2 cellular contexts compared by ENCODE assay signal in the genomic region with DNA sequence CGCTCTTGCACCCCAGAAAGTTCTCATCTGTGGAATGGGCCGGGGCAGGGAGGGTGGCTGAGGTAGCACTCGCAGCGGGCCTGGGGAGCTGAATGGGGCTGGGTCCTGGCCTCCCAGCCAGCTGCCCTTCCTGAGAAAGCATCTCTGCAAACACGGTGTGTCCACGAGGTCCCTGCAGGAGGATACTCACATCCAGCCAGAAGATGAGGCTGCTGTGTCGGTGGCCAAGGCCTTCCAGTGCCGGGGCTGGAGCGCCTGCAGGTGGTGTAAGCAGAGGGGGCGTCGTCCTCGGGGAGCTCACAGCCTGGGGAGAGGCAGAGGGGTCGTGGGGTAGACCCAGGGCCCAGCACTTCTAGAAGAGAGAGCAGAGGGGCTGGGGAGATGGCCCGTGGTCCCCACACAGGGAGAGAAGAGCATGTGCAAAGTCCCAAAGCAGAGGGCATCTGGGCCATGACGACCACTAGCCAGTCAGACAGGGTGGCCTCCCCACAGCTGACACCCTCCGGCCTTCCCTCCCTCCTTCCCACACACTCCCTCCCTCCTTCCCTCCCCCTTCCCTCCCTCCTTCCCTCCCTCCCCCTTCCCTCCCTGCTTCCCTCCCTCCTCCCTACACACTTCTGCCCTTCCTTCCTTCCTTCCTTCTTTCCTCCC.
TF ChIP-seq lines count a peak whose summit lies in the region.

No MANE protein-coding gene starts in this region.

TF ChIP-seq in IMR-90, 13 proteins besides CTCF, POLR2A, EP300 and RAD21:
- TF ChIP-seq CHD1 (IDR thresholded peaks at IDR 0.05; ENCODE audit: low read depth, low read length): no peak
- no peak for TF ChIP-seq NFE2L2 (IDR thresholded peaks at IDR 0.05; ENCODE audit: low read depth, low read length)
- no peak for TF ChIP-seq SMC3 (IDR thresholded peaks at IDR 0.05; ENCODE audit: low read depth, low read length)
- TF ChIP-seq MAFK (IDR thresholded peaks at IDR 0.05; ENCODE audit: low read depth, low read length): no peak
- no peak for TF ChIP-seq BHLHE40 (IDR thresholded peaks at IDR 0.05; ENCODE audit: low read depth, low read length)
- no peak for TF ChIP-seq MXI1 (IDR thresholded peaks at IDR 0.05; ENCODE audit: borderline replicate concordance, low read depth, low read length)
- no peak for TF ChIP-seq FOS (IDR thresholded peaks at IDR 0.05; ENCODE audit: low read depth, low read length)
- TF ChIP-seq RFX5 (IDR thresholded peaks at IDR 0.05; ENCODE audit: low read depth, low read length): no peak
- no peak for TF ChIP-seq RCOR1 (IDR thresholded peaks at IDR 0.05; ENCODE audit: insufficient replicate concordance, low read length)
- no peak for TF ChIP-seq CEBPB (IDR thresholded peaks at IDR 0.05; ENCODE audit: low read depth, low read length)
- TF ChIP-seq USF2 (IDR thresholded peaks at IDR 0.05; ENCODE audit: low read depth, low read length): no peak
- TF ChIP-seq MAZ (IDR thresholded peaks at IDR 0.05; ENCODE audit: borderline replicate concordance, low read depth, low read length): no peak
- TF ChIP-seq, protein P1, sequence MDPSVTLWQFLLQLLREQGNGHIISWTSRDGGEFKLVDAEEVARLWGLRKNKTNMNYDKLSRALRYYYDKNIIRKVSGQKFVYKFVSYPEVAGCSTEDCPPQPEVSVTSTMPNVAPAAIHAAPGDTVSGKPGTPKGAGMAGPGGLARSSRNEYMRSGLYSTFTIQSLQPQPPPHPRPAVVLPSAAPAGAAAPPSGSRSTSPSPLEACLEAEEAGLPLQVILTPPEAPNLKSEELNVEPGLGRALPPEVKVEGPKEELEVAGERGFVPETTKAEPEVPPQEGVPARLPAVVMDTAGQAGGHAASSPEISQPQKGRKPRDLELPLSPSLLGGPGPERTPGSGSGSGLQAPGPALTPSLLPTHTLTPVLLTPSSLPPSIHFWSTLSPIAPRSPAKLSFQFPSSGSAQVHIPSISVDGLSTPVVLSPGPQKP (IDR thresholded peaks at IDR 0.05; ENCODE audit: borderline replicate concordance, low read depth, low read length): no peak

TF ChIP-seq in HepG2, 621 proteins besides CTCF, POLR2A, EP300 and RAD21:
- TF ChIP-seq HNRNPK (IDR thresholded peaks at IDR 0.05; ENCODE audit: low read depth, low read length, poor library complexity, severe bottlenecking) (peak; percentile 71), YEATS4 (CRISPR knock-in tag; IDR thresholded peaks at IDR 0.05; ENCODE audit: borderline replicate concordance) (no peak)
